ENCODE assay signal across 17 cellular contexts in genomic region chr5:178241688-178242231, GRCh38. TPM values are rescaled to one million over a fixed set of nuclear protein-coding genes. Genes with fewer than 3 reads are reported as not detected.
DNase-seq lines count a peak whose midpoint lies in the region; ATAC-seq, FAIRE-seq and TF ChIP-seq lines count a peak whose summit lies in the region.
"Had no signal": no experiment of that assay in that cellular context is flagged by ENCODE, and none has a peak within 500 bp of the region (broad histone marks: within the 10 kb centered on the region; RNA-seq: fewer than 3 reads in every experiment).

No MANE protein-coding gene starts in this region.

- H3K4ac ChIP-seq in neuronal stem cell (ENCODE audit: low read length): no peak overlapping the region

- peaks cover 30% of the 10 kb centered on the region for H3K4me1 Mint-ChIP-seq in CD4-positive, alpha-beta T cell (ENCODE audit: low read depth)

- in situ Hi-C loops in K562 (cut with MboI) (no loop called here), brain microvascular endothelial cell (cut with HindIII; ENCODE audit: low pct_ligation_motif_present, low sequenced_read_pairs) (no loop called here)

- ATAC-seq in CD4-positive, alpha-beta T cell (ENCODE audit: poor library complexity): no peak
- no peak; the same call in 2 of the 3 replicates for ATAC-seq in K562

- H3K18ac ChIP-seq in neuronal stem cell (ENCODE audit: low read length): peak overlapping the region; percentile 76

- no peaks in the 10 kb centered on the region; the same call in 1 of the 2 replicates for H4K20me1 ChIP-seq in K562 (replicated peaks; ENCODE audit: control insufficient read depth, insufficient read depth, low read length)

- no peaks in the 10 kb centered on the region for H3K9me3 Mint-ChIP-seq in CD4-positive, alpha-beta T cell
- H3K9me3 Mint-ChIP-seq: CD8-positive, alpha-beta memory T cell; endodermal cell; stimulated activated naive CD8-positive, alpha-beta T cell treated with anti-CD3 and anti-CD28 coated beads, Interleukin-15, Interleukin-2, amounts not matched to agents 100 ng/mL and 50 ng/mL, for 24 hours had no signal

- no peak for DNase-seq in CD4-positive, alpha-beta T cell
- no peak for DNase-seq in GM12891 (ENCODE audit: insufficient read length, low spot score)
- DNase-seq in K562 (ENCODE audit: extremely low read depth in 1 of 4, low spot score in 3 of 4): no peak
- DNase-seq in neuronal stem cell (ENCODE audit: low spot score): no peak
- DNase-seq in stimulated activated CD4-positive, alpha-beta T cell treated with anti-CD3 and anti-CD28 coated beads, Interleukin-4, amount 100 ng/mL, for 1 hour: no peak
- DNase-seq in effector CD4-positive, alpha-beta T cell: no peak
- no peak for DNase-seq in brain microvascular endothelial cell
- DNase-seq: mesendoderm, NCI-H1436 treated with DMSO at 0.1 percent for 48 hours, NCI-H345, SIG-M5 had no signal

- H3K27me3 ChIP-seq in CD4-positive, alpha-beta T cell (ENCODE audit: control insufficient read depth, insufficient read depth, low read length): no peaks in the 10 kb centered on the region
- H3K27me3 ChIP-seq in K562 (ENCODE audit: control insufficient read depth in 2 of 2, insufficient read depth in 2 of 2, low read length in 2 of 2) (peaks cover 0 to 21% of the 10 kb centered on the region in 2 experiments; a peak in 3 of 5 replicates), neuronal stem cell (ENCODE audit: control insufficient read depth in 3 of 3, insufficient read depth in 3 of 3, low read depth in 1 of 3, low read length in 3 of 3) (no peaks in the 10 kb centered on the region), brain microvascular endothelial cell (replicated peaks) (no peaks in the 10 kb centered on the region)
- H3K27me3 ChIP-seq: cardiac muscle cell had no signal

- peak overlapping the region; percentile 67 for H2BK15ac ChIP-seq in neuronal stem cell (ENCODE audit: low read length)

- POLR2A ChIA-PET in CD4-positive, alpha-beta T cell (lab: Charles Lee): interaction anchor here (1.4 kb wide), 1 partner anchor 9 kb away, joined by 5 read pairs; the partner anchor contains the start of gene PHYKPL
- POLR2A ChIA-PET in K562 (lab: Yijun Ruan, JAX): interaction anchor here (0.9 kb wide), 1 partner anchor 13 kb away, joined by 4 read pairs; no protein-coding TSS in a partner anchor

- no peak overlapping the region for H2AFZ ChIP-seq in K562 (ENCODE audit: low read depth, low read length)
- H2AFZ ChIP-seq in neuronal stem cell (ENCODE audit: low read length): no peak overlapping the region

- no peaks in the 10 kb centered on the region for H3K36me3 Mint-ChIP-seq in CD4-positive, alpha-beta T cell (ENCODE audit: low read depth)
- H3K36me3 Mint-ChIP-seq: CD8-positive, alpha-beta memory T cell had no signal

- WGBS in K562 (ENCODE audit: insufficient coverage, low coverage, missing lambda C conversion rate): 17% methylated on average over 9 of the region's 15 CpGs
- WGBS in neuronal stem cell (ENCODE audit: extremely low coverage in 2 of 2, insufficient read length in 2 of 2, insufficient replicate concordance in 1 of 2), 2 donors: no CpG with 5 or more reads among the region's 15 CpGs

- H3K4me3 ChIP-seq in K562 (no peak overlapping the region), neuronal stem cell (ENCODE audit: low read length in 2 of 2) (no peak overlapping the region), brain microvascular endothelial cell (ENCODE audit: low read depth, low read length) (no peak overlapping the region)
- H3K4me3 ChIP-seq: cardiac muscle cell had no signal

- H3K27ac ChIP-seq in CD4-positive, alpha-beta T cell (ENCODE audit: low read depth, low read length): no peak overlapping the region
- H3K27ac ChIP-seq in K562 (ENCODE audit: extremely low read depth, low read depth, low read length) (no peak overlapping the region), neuronal stem cell (replicated peaks; ENCODE audit: low read length) (no peak overlapping the region), brain microvascular endothelial cell (no peak overlapping the region)
- H3K27ac ChIP-seq: cardiac muscle cell had no signal

- H4K91ac ChIP-seq in neuronal stem cell (ENCODE audit: low read depth, low read length, poor library complexity): no peak overlapping the region

- TF ChIP-seq CTCF in CD4-positive, alpha-beta T cell (IDR thresholded peaks at IDR 0.05): no peak
- TF ChIP-seq CTCF in K562 (IDR thresholded peaks at IDR 0.05 in 2 of 3, conservative IDR thresholded peaks at IDR 0.05 in 1 of 3; ENCODE audit: insufficient read depth in 2 of 3, low read depth in 1 of 3, low read length in 3 of 3): no peak
- no peak for TF ChIP-seq CTCF in brain microvascular endothelial cell (IDR thresholded peaks at IDR 0.05; ENCODE audit: low read depth, low read length, missing control alignments)

- H3K36me3 ChIP-seq in K562 (ENCODE audit: control insufficient read depth, insufficient read depth, low read length) (no peaks in the 10 kb centered on the region), neuronal stem cell (replicated peaks in 1 of 2; ENCODE audit: control insufficient read depth in 2 of 2, insufficient read depth in 2 of 2, low read length in 2 of 2) (no peaks in the 10 kb centered on the region), brain microvascular endothelial cell (replicated peaks) (no peaks in the 10 kb centered on the region)
- H3K36me3 ChIP-seq: cardiac muscle cell had no signal

- H2BK120ac ChIP-seq in neuronal stem cell (ENCODE audit: low read depth, low read length): no peak overlapping the region

- H3K27me3 Mint-ChIP-seq in CD4-positive, alpha-beta T cell: no peaks in the 10 kb centered on the region
- H3K27me3 Mint-ChIP-seq: CD8-positive, alpha-beta memory T cell; stimulated activated naive CD8-positive, alpha-beta T cell treated with anti-CD3 and anti-CD28 coated beads, Interleukin-15, Interleukin-2, amounts not matched to agents 100 ng/mL and 50 ng/mL, for 24 hours had no signal

- no peak overlapping the region for H4K8ac ChIP-seq in neuronal stem cell (ENCODE audit: low read depth, low read length)

- H2BK5ac ChIP-seq in neuronal stem cell (ENCODE audit: low read length): peak overlapping the region; percentile 39

- H3K9me3 ChIP-seq in CD4-positive, alpha-beta T cell (ENCODE audit: control insufficient read depth, low read length): no peaks in the 10 kb centered on the region
- H3K9me3 ChIP-seq in K562 (replicated peaks; ENCODE audit: control insufficient read depth, insufficient read depth, low read depth, low read length) (no peaks in the 10 kb centered on the region), neuronal stem cell (replicated peaks in 1 of 2; ENCODE audit: control insufficient read depth in 2 of 2, insufficient read depth in 1 of 2, low read depth in 1 of 2, low read length in 2 of 2) (no peaks in the 10 kb centered on the region)

- no peak overlapping the region for H3K4me2 ChIP-seq in K562 (ENCODE audit: insufficient read depth, low read length)
- H3K4me2 ChIP-seq in neuronal stem cell (ENCODE audit: insufficient read depth, low read length, poor library complexity, severe bottlenecking): no peak overlapping the region

- H3K9me1 ChIP-seq in K562 (ENCODE audit: control insufficient read depth, insufficient read depth, low read length): no peaks in the 10 kb centered on the region

- no peak for TF ChIP-seq RAD21 in K562 (CRISPR knock-in tag; conservative IDR thresholded peaks at IDR 0.05 in 1 of 2, IDR thresholded peaks at IDR 0.05 in 1 of 2)

- H2AK5ac ChIP-seq in neuronal stem cell (ENCODE audit: low read depth, low read length): peak overlapping the region; percentile 74

- H3K4me1 ChIP-seq in K562 (replicated peaks in 1 of 2; ENCODE audit: control insufficient read depth in 2 of 2, insufficient read depth in 2 of 2, low read length in 2 of 2) (peaks cover 12 to 24% of the 10 kb centered on the region in 2 experiments), neuronal stem cell (ENCODE audit: control insufficient read depth in 2 of 2, insufficient read depth in 1 of 2, low read depth in 1 of 2, low read length in 2 of 2) (peaks cover 4 to 8% of the 10 kb centered on the region in 2 donors)

- H3K79me1 ChIP-seq in neuronal stem cell (ENCODE audit: low read depth, low read length): no peaks in the 10 kb centered on the region

- no peaks in the 10 kb centered on the region for H3K79me2 ChIP-seq in K562 (ENCODE audit: control insufficient read depth, insufficient read depth, low read length)

- no peak overlapping the region for H3K4me3 Mint-ChIP-seq in CD4-positive, alpha-beta T cell
- H3K4me3 Mint-ChIP-seq: endodermal cell had no signal

- peak overlapping the region; percentile 48 for H3K23ac ChIP-seq in neuronal stem cell (ENCODE audit: low read depth, low read length, poor library complexity)

- BruUV-seq in K562 (replicated peaks; lab: Mats Ljungman, UMichigan): no TSS peak

- FAIRE-seq in GM12891 (lab: Jason Lieb, UNC) (peak; percentile 51), K562 (lab: Jason Lieb, UNC) (no peak)
- FAIRE-seq: G401.6 had no signal

- TF ChIP-seq POLR2A in GM12891 (IDR thresholded peaks at IDR 0.05; ENCODE audit: low read depth, low read length) (no peak), K562 (conservative IDR thresholded peaks at IDR 0.05) (no peak)

- peak overlapping the region; percentile 34 for H3K27ac Mint-ChIP-seq in CD4-positive, alpha-beta T cell

- peak overlapping the region; percentile 89 for H3K14ac ChIP-seq in neuronal stem cell (ENCODE audit: low read length)

- H2BK12ac ChIP-seq in neuronal stem cell (ENCODE audit: low read length): peak overlapping the region; percentile 73

- CTCF ChIA-PET in CD4-positive, alpha-beta T cell (lab: Charles Lee): no interaction called here
- CTCF ChIA-PET in K562 (lab: Yijun Ruan, JAX; ENCODE audit: low intra/inter-chr PET ratio): no interaction called here

- H3K9ac ChIP-seq in K562 (ENCODE audit: insufficient read depth in 1 of 2, low read depth in 2 of 2, low read length in 2 of 2): no peak overlapping the region; a peak in 1 of 4 replicates
- H3K9ac ChIP-seq in neuronal stem cell (ENCODE audit: low read depth, low read length, poor library complexity): no peak overlapping the region

- no peak for TF ChIP-seq EP300 in K562 (IDR thresholded peaks at IDR 0.05; ENCODE audit: low read length)

- intact Hi-C loops in CD4-positive, alpha-beta T cell (cut with DNase I, micrococcal nuclease): no loop called here
- intact Hi-C loops in K562 (cut with micrococcal nuclease): no loop called here

RNA-seq across cellular contexts. Expression of gene PHYKPL, which starts 9.2 kb away (rescaled TPM):
- total RNA-seq in CD4-positive, alpha-beta T cell: 10 to 100 TPM; 90.9 to 92.8 TPM
- 24.9 TPM for polyA plus RNA-seq in GM12891 (2012; ENCODE audit: low read depth, missing spikeins)
- total RNA-seq in K562 (2011; cell fraction: chromatin; rRNA removed; ENCODE audit: low replicate concordance): 203 and 378 TPM in 2 replicates
- 205 and 217 TPM in 2 replicates for total RNA-seq in K562 (2011; cell fraction: nucleolus; rRNA removed)
- total RNA-seq in K562 (2011; cell fraction: nucleoplasm; rRNA removed): 219 and 287 TPM in 2 replicates
- total RNA-seq in K562 (2014; rRNA removed): 18.6 and 21.6 TPM in 2 replicates
- 13.9 and 18.4 TPM in 2 replicates for total RNA-seq in K562 (2014; rRNA removed; fragmentation: Illumina TruSeq; extraction: Trizol)
- total RNA-seq in K562 (2015; rRNA removed; fragmentation: Illumina TruSeq; extraction: Trizol): 16.7 and 17.1 TPM in 2 replicates
- 34.0 and 34.7 TPM in 2 replicates for total RNA-seq in K562 (2021)
- 25.6 and 40.7 TPM in 2 replicates for polyA plus RNA-seq in K562 (2011; rRNA removed)
- 18.3 and 25.8 TPM in 2 replicates for polyA plus RNA-seq in K562 (2011; cell fraction: cytosol; rRNA removed)
- 126 and 156 TPM in 2 replicates for polyA plus RNA-seq in K562 (2011; cell fraction: nucleus; rRNA removed)
- polyA plus RNA-seq in K562 (2012): 19.8 and 52.3 TPM in 2 replicates
- 19.6 and 20.1 TPM in 2 replicates for polyA plus RNA-seq in K562 (2014; fragmentation: Illumina TruSeq; extraction: Trizol)
- 1 to 10 TPM; 4.7 to 6.5 TPM for polyA plus RNA-seq in K562 (2014; fragmentation: Nextera tagmentation; extraction: Ambion mirVana)
- 31.9 and 32.0 TPM in 2 replicates for polyA plus RNA-seq in K562 (2014; rRNA removed)
- 33.9 and 36.4 TPM in 2 replicates for polyA minus RNA-seq in K562 (2011; rRNA and poly(A)+ RNA removed)
- polyA minus RNA-seq in K562 (2011; cell fraction: cytosol; rRNA and poly(A)+ RNA removed): 9.2 and 15.5 TPM in 2 replicates
- polyA minus RNA-seq in K562 (2011; cell fraction: nucleus; rRNA and poly(A)+ RNA removed): 71.5 and 72.2 TPM in 2 replicates
- 13.6 TPM for polyA plus RNA-seq in neuronal stem cell (2013, experiment 1 of 2)
- polyA plus RNA-seq in neuronal stem cell (2013, experiment 2 of 2): 13.2 TPM

RNA-seq across cellular contexts. Expression of gene HNRNPAB, which starts 37.4 kb away (rescaled TPM):
- total RNA-seq in CD4-positive, alpha-beta T cell: 10 to 100 TPM; 63.6 to 68.9 TPM
- 163 TPM for polyA plus RNA-seq in GM12891 (2012; ENCODE audit: low read depth, missing spikeins)
- total RNA-seq in K562 (2011; cell fraction: chromatin; rRNA removed; ENCODE audit: low replicate concordance): 107 and 112 TPM in 2 replicates
- total RNA-seq in K562 (2011; cell fraction: nucleolus; rRNA removed): 50.4 and 55.9 TPM in 2 replicates
- 93.1 and 119 TPM in 2 replicates for total RNA-seq in K562 (2011; cell fraction: nucleoplasm; rRNA removed)
- total RNA-seq in K562 (2014; rRNA removed): 236 and 251 TPM in 2 replicates
- total RNA-seq in K562 (2014; rRNA removed; fragmentation: Illumina TruSeq; extraction: Trizol): 193 and 210 TPM in 2 replicates
- 213 and 223 TPM in 2 replicates for total RNA-seq in K562 (2015; rRNA removed; fragmentation: Illumina TruSeq; extraction: Trizol)
- 299 and 351 TPM in 2 replicates for total RNA-seq in K562 (2021)
- 160 and 253 TPM in 2 replicates for polyA plus RNA-seq in K562 (2011; rRNA removed)
- 229 and 236 TPM in 2 replicates for polyA plus RNA-seq in K562 (2011; cell fraction: cytosol; rRNA removed)
- 131 TPM in 2 replicates for polyA plus RNA-seq in K562 (2011; cell fraction: nucleus; rRNA removed)
- polyA plus RNA-seq in K562 (2012): 175 and 305 TPM in 2 replicates
- polyA plus RNA-seq in K562 (2014; fragmentation: Illumina TruSeq; extraction: Trizol): 284 and 307 TPM in 2 replicates
- polyA plus RNA-seq in K562 (2014; fragmentation: Nextera tagmentation; extraction: Ambion mirVana): 10 to 100 TPM; 34.6 to 44.7 TPM
- polyA plus RNA-seq in K562 (2014; rRNA removed): 404 and 425 TPM in 2 replicates
- 75.6 and 103 TPM in 2 replicates for polyA minus RNA-seq in K562 (2011; rRNA and poly(A)+ RNA removed)
- polyA minus RNA-seq in K562 (2011; cell fraction: cytosol; rRNA and poly(A)+ RNA removed): 69.1 and 82.2 TPM in 2 replicates
- polyA minus RNA-seq in K562 (2011; cell fraction: nucleus; rRNA and poly(A)+ RNA removed): 31.9 and 48.4 TPM in 2 replicates
- polyA plus RNA-seq in neuronal stem cell (2013, experiment 1 of 2): 252 TPM
- 248 TPM for polyA plus RNA-seq in neuronal stem cell (2013, experiment 2 of 2)

RNA-seq across cellular contexts. Expression of gene GMCL2, which starts 54.6 kb away (rescaled TPM):
- not detected for total RNA-seq in CD4-positive, alpha-beta T cell
- 0.03 TPM for polyA plus RNA-seq in GM12891 (2012; ENCODE audit: low read depth, missing spikeins)
- 0.14 TPM in 1 of 2 replicates, not detected in the other for total RNA-seq in K562 (2011; cell fraction: chromatin; rRNA removed; ENCODE audit: low replicate concordance)
- not detected in 2 replicates for total RNA-seq in K562 (2011; cell fraction: nucleolus; rRNA removed)
- total RNA-seq in K562 (2011; cell fraction: nucleoplasm; rRNA removed): not detected in 2 replicates
- total RNA-seq in K562 (2014; rRNA removed) (not detected in 2 replicates), K562 (2014; rRNA removed; fragmentation: Illumina TruSeq; extraction: Trizol) (0.04 TPM in 1 of 2 replicates, not detected in the other), K562 (2015; rRNA removed; fragmentation: Illumina TruSeq; extraction: Trizol) (not detected in 2 replicates), K562 (2021) (not detected in 2 replicates)
- polyA plus RNA-seq in K562 (2011; rRNA removed) (0.03 TPM in 1 of 2 replicates, not detected in the other), K562 (2014; fragmentation: Illumina TruSeq; extraction: Trizol) (not detected in 2 replicates), K562 (2014; fragmentation: Nextera tagmentation; extraction: Ambion mirVana) (not detected), K562 (2014; rRNA removed) (not detected in 2 replicates)
- not detected in 2 replicates for polyA plus RNA-seq in K562 (2011; cell fraction: cytosol; rRNA removed)
- not detected in 2 replicates for polyA plus RNA-seq in K562 (2011; cell fraction: nucleus; rRNA removed)
- polyA plus RNA-seq in K562 (2012): not detected in 2 replicates
- 0.06 TPM in 1 of 2 replicates, not detected in the other for polyA minus RNA-seq in K562 (2011; rRNA and poly(A)+ RNA removed)
- polyA minus RNA-seq in K562 (2011; cell fraction: cytosol; rRNA and poly(A)+ RNA removed): not detected in 2 replicates
- not detected in 2 replicates for polyA minus RNA-seq in K562 (2011; cell fraction: nucleus; rRNA and poly(A)+ RNA removed)
- not detected for polyA plus RNA-seq in neuronal stem cell (2013, experiment 1 of 2)
- polyA plus RNA-seq in neuronal stem cell (2013, experiment 2 of 2): not detected
- total RNA-seq: cardiac muscle cell; CD8-positive, alpha-beta memory T cell; endodermal cell; skeletal muscle tissue had no signal
- polyA plus RNA-seq: cardiac muscle cell; CD8-positive, alpha-beta memory T cell had no signal
